In the genomic region with DNA sequence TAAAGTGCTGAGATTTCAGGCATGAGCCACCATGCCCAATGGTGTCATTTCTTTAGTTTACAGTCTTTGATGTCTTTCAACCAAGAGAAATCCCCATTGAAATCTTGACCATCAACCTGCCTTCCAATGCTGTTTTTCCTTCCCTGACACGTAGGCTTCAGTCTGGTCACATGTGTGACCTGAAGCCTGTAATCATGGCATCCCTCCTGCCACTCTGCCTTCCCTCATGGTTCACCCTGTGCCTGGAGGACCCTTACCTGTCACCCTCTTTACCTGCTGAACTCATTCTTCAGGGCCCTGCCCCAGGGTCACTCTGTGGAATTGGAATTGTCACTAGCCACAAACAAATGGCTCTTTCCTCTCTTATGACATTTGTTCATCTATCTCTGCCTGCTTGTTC, we compare ENCODE assay signal across 18 cellular contexts. TPM values are rescaled to one million over a fixed set of nuclear protein-coding genes. Genes with fewer than 3 reads are reported as not detected.
DNase-seq lines count a peak whose midpoint lies in the region; ATAC-seq and TF ChIP-seq lines count a peak whose summit lies in the region.
"Had no signal": no experiment of that assay in that cellular context is flagged by ENCODE, and none has a peak within 500 bp of the region (broad histone marks: within the 10 kb centered on the region; RNA-seq: fewer than 3 reads in every experiment).

No MANE protein-coding gene starts in this region.

- no peak for TF ChIP-seq POLR2A in spleen (IDR thresholded peaks at IDR 0.05)

- no CpG with 5 or more reads among the region's 1 CpG for WGBS in neuronal stem cell (ENCODE audit: extremely low coverage in 2 of 2, insufficient read length in 2 of 2, insufficient replicate concordance in 1 of 2), 2 donors
- 67 to 95% (median 80%) methylated on average over 1 of the region's 1 CpG for WGBS in spleen, 5 donors

- H3K27me3 ChIP-seq in neuronal stem cell (ENCODE audit: control insufficient read depth in 3 of 3, insufficient read depth in 3 of 3, low read depth in 1 of 3, low read length in 3 of 3): peaks cover 0 to 3% (median 0%) of the 10 kb centered on the region in 3 experiments
- peaks cover 0 to 5% (median 4%) of the 10 kb centered on the region in 7 donors for H3K27me3 ChIP-seq in spleen (replicated peaks in 1 of 7)
- no peaks in the 10 kb centered on the region for H3K27me3 ChIP-seq in naive thymus-derived CD4-positive, alpha-beta T cell (ENCODE audit: control insufficient read depth in 2 of 2, insufficient read depth in 2 of 2, low read length in 2 of 2)
- H3K27me3 ChIP-seq: BLaER1 had no signal

- CTCF ChIA-PET in naive thymus-derived CD4-positive, alpha-beta T cell (lab: Charles Lee): no interaction called here

- peaks cover 7 to 8% of the 10 kb centered on the region in 2 donors for H3K27me3 Mint-ChIP-seq in natural killer cell treated with Interleukin-12 subunit alpha and Interleukin-12 subunit beta and Interleukin-15 and Interleukin-18, amount 100 ng/mL, for 72 hours
- H3K27me3 Mint-ChIP-seq in natural killer cell (ENCODE audit: low read depth in 2 of 2): peaks cover 0 to 7% of the 10 kb centered on the region in 2 donors
- peaks cover 0 to 12% (median 6%) of the 10 kb centered on the region in 5 donors for H3K27me3 Mint-ChIP-seq in naive thymus-derived CD4-positive, alpha-beta T cell

- no peak overlapping the region for H3K18ac ChIP-seq in neuronal stem cell (ENCODE audit: low read length)

- H2AFZ ChIP-seq in neuronal stem cell (ENCODE audit: low read length): no peak overlapping the region
- H2AFZ ChIP-seq: GM23338 had no signal

- intact Hi-C loops in natural killer cell (cut with micrococcal nuclease) (no loop called here), spleen (cut with DNase I; ENCODE audit: low total_unique reads) (no loop called here)
- intact Hi-C loops in naive thymus-derived CD4-positive, alpha-beta T cell (cut with micrococcal nuclease): no loop called here

- H2BK15ac ChIP-seq in neuronal stem cell (ENCODE audit: low read length): peak overlapping the region; percentile 15

- H3K4me3 Mint-ChIP-seq in natural killer cell treated with Interleukin-12 subunit alpha and Interleukin-12 subunit beta and Interleukin-15 and Interleukin-18, amount 100 ng/mL, for 72 hours: no peak overlapping the region
- no peak overlapping the region for H3K4me3 Mint-ChIP-seq in natural killer cell
- no peak overlapping the region for H3K4me3 Mint-ChIP-seq in naive thymus-derived CD4-positive, alpha-beta T cell
- H3K4me3 Mint-ChIP-seq: B cell; CD4-positive, CD25-positive, alpha-beta regulatory T cell; CD8-positive, alpha-beta T cell; GM23338 had no signal

- no peaks in the 10 kb centered on the region for H3K36me3 Mint-ChIP-seq in natural killer cell treated with Interleukin-12 subunit alpha and Interleukin-12 subunit beta and Interleukin-15 and Interleukin-18, amount 100 ng/mL, for 72 hours
- H3K36me3 Mint-ChIP-seq in natural killer cell: no peaks in the 10 kb centered on the region
- no peaks in the 10 kb centered on the region for H3K36me3 Mint-ChIP-seq in naive thymus-derived CD4-positive, alpha-beta T cell
- H3K36me3 Mint-ChIP-seq: CD4-positive, CD25-positive, alpha-beta regulatory T cell; CD8-positive, alpha-beta T cell had no signal

- H3K9ac ChIP-seq in neuronal stem cell (ENCODE audit: low read depth, low read length, poor library complexity): no peak overlapping the region
- H3K9ac ChIP-seq: BLaER1 had no signal

- no peak for TF ChIP-seq CTCF in natural killer cell (IDR thresholded peaks at IDR 0.05)
- TF ChIP-seq CTCF in spleen (IDR thresholded peaks at IDR 0.05 in 8 of 11, conservative IDR thresholded peaks at IDR 0.05 in 3 of 11): no peak

- H3K14ac ChIP-seq in neuronal stem cell (ENCODE audit: low read length): no peak overlapping the region

- POLR2A ChIA-PET in naive thymus-derived CD4-positive, alpha-beta T cell (lab: Charles Lee): no interaction called here

- H3K9me3 Mint-ChIP-seq in natural killer cell treated with Interleukin-12 subunit alpha and Interleukin-12 subunit beta and Interleukin-15 and Interleukin-18, amount 100 ng/mL, for 72 hours: no peaks in the 10 kb centered on the region
- H3K9me3 Mint-ChIP-seq in natural killer cell: no peaks in the 10 kb centered on the region
- no peaks in the 10 kb centered on the region for H3K9me3 Mint-ChIP-seq in naive thymus-derived CD4-positive, alpha-beta T cell
- H3K9me3 Mint-ChIP-seq: CD4-positive, CD25-positive, alpha-beta regulatory T cell; CD8-positive, alpha-beta T cell; GM23338 had no signal

- no peak overlapping the region for H3K27ac ChIP-seq in neuronal stem cell (replicated peaks; ENCODE audit: low read length)
- no peak overlapping the region for H3K27ac ChIP-seq in spleen
- no peak overlapping the region for H3K27ac ChIP-seq in naive thymus-derived CD4-positive, alpha-beta T cell (ENCODE audit: low read depth, low read length)
- H3K27ac ChIP-seq: 22Rv1, BLaER1, C4-2B had no signal

- H2BK5ac ChIP-seq in neuronal stem cell (ENCODE audit: low read length): no peak overlapping the region

- H3K4me2 ChIP-seq in neuronal stem cell (ENCODE audit: insufficient read depth, low read length, poor library complexity, severe bottlenecking): no peak overlapping the region
- H3K4me2 ChIP-seq: BLaER1, GM23338 had no signal

- H3K9me3 ChIP-seq in neuronal stem cell (replicated peaks in 1 of 2; ENCODE audit: control insufficient read depth in 2 of 2, insufficient read depth in 1 of 2, low read depth in 1 of 2, low read length in 2 of 2): no peaks in the 10 kb centered on the region
- no peaks in the 10 kb centered on the region for H3K9me3 ChIP-seq in spleen
- no peaks in the 10 kb centered on the region for H3K9me3 ChIP-seq in naive thymus-derived CD4-positive, alpha-beta T cell (ENCODE audit: control insufficient read depth in 2 of 3, low read length in 3 of 3)
- H3K9me3 ChIP-seq: BLaER1, Caco-2 had no signal

- no peak overlapping the region for H3K4ac ChIP-seq in neuronal stem cell (ENCODE audit: low read length)

- H3K79me1 ChIP-seq in neuronal stem cell (ENCODE audit: low read depth, low read length): no peaks in the 10 kb centered on the region

- no peak overlapping the region for H2BK12ac ChIP-seq in neuronal stem cell (ENCODE audit: low read length)

- no peaks in the 10 kb centered on the region for H3K36me3 ChIP-seq in neuronal stem cell (replicated peaks in 1 of 2; ENCODE audit: control insufficient read depth in 2 of 2, insufficient read depth in 2 of 2, low read length in 2 of 2)
- no peaks in the 10 kb centered on the region for H3K36me3 ChIP-seq in spleen
- no peaks in the 10 kb centered on the region for H3K36me3 ChIP-seq in naive thymus-derived CD4-positive, alpha-beta T cell (ENCODE audit: control insufficient read depth in 2 of 3, insufficient read depth in 3 of 3, low read length in 3 of 3)
- H3K36me3 ChIP-seq: BLaER1 had no signal

- no peaks in the 10 kb centered on the region for H3K4me1 Mint-ChIP-seq in natural killer cell treated with Interleukin-12 subunit alpha and Interleukin-12 subunit beta and Interleukin-15 and Interleukin-18, amount 100 ng/mL, for 72 hours (ENCODE audit: low read depth in 2 of 2)
- peaks cover 0 to 4% of the 10 kb centered on the region in 2 donors for H3K4me1 Mint-ChIP-seq in natural killer cell
- peaks cover 0 to 7% (median 0%) of the 10 kb centered on the region in 7 donors for H3K4me1 Mint-ChIP-seq in naive thymus-derived CD4-positive, alpha-beta T cell
- H3K4me1 Mint-ChIP-seq: B cell had no signal

- no peak for ATAC-seq in natural killer cell treated with Interleukin-12 subunit alpha and Interleukin-12 subunit beta and Interleukin-15 and Interleukin-18, amount 100 ng/mL, for 72 hours
- ATAC-seq in natural killer cell (no peak), SK-N-SH treated with all-trans-retinoic acid at 6 μM for 48 hours (no peak)
- no peak for ATAC-seq in naive thymus-derived CD4-positive, alpha-beta T cell
- ATAC-seq: CD8-positive, alpha-beta T cell; GM23338 had no signal

- H2BK120ac ChIP-seq in neuronal stem cell (ENCODE audit: low read depth, low read length): no peak overlapping the region

- no peak overlapping the region for H4K8ac ChIP-seq in neuronal stem cell (ENCODE audit: low read depth, low read length)

- H3K27ac Mint-ChIP-seq in natural killer cell treated with Interleukin-12 subunit alpha and Interleukin-12 subunit beta and Interleukin-15 and Interleukin-18, amount 100 ng/mL, for 72 hours: no peak overlapping the region
- H3K27ac Mint-ChIP-seq in natural killer cell: no peak overlapping the region
- H3K27ac Mint-ChIP-seq in naive thymus-derived CD4-positive, alpha-beta T cell: no peak overlapping the region
- H3K27ac Mint-ChIP-seq: B cell; CD8-positive, alpha-beta T cell; GM23338 had no signal

- H2AK5ac ChIP-seq in neuronal stem cell (ENCODE audit: low read depth, low read length): no peak overlapping the region

- no peak overlapping the region for H3K4me3 ChIP-seq in neuronal stem cell (ENCODE audit: low read length in 2 of 2)
- H3K4me3 ChIP-seq in spleen: no peak overlapping the region
- no peak overlapping the region for H3K4me3 ChIP-seq in naive thymus-derived CD4-positive, alpha-beta T cell (ENCODE audit: low read length)
- H3K4me3 ChIP-seq: BLaER1, GM23338 had no signal

- no peak overlapping the region for H4K91ac ChIP-seq in neuronal stem cell (ENCODE audit: low read depth, low read length, poor library complexity)

- H3K23ac ChIP-seq in neuronal stem cell (ENCODE audit: low read depth, low read length, poor library complexity): no peak overlapping the region

- DNase-seq in natural killer cell treated with Interleukin-12 subunit alpha and Interleukin-12 subunit beta and Interleukin-15 and Interleukin-18, amount 100 ng/mL, for 72 hours (ENCODE audit: low spot score): peak; percentile 47
- DNase-seq in natural killer cell: no peak
- DNase-seq in neuronal stem cell (ENCODE audit: low spot score): no peak
- peak; percentile 11 for DNase-seq in spleen
- DNase-seq in naive thymus-derived CD4-positive, alpha-beta T cell: no peak
- DNase-seq in mesenteric fat pad (ENCODE audit: low spot score): no peak
- DNase-seq: Caco-2; CD4-positive, CD25-positive, alpha-beta regulatory T cell; CD8-positive, alpha-beta T cell; DMS153; DND-41; HCEC 1CT had no signal

- H3K4me1 ChIP-seq in neuronal stem cell (ENCODE audit: control insufficient read depth in 2 of 2, insufficient read depth in 1 of 2, low read depth in 1 of 2, low read length in 2 of 2): peaks cover 4 to 6% of the 10 kb centered on the region in 2 donors
- H3K4me1 ChIP-seq in spleen: peaks cover 5 to 9% (median 8%) of the 10 kb centered on the region in 6 donors
- H3K4me1 ChIP-seq in naive thymus-derived CD4-positive, alpha-beta T cell (ENCODE audit: control insufficient read depth in 2 of 2, insufficient read depth in 2 of 2, low read length in 2 of 2): no peaks in the 10 kb centered on the region

RNA-seq across cellular contexts. Expression of a gene that starts 18.1 kb away (rescaled TPM):
- total RNA-seq in natural killer cell treated with Interleukin-12 subunit alpha and Interleukin-12 subunit beta and Interleukin-15 and Interleukin-18, amount 100 ng/mL, for 72 hours: 1 to 10 TPM in 1 of 2 donors, under 1 TPM in 1; 0.55 to 2.9 TPM
- total RNA-seq in natural killer cell (1 to 10 TPM in 2 of 3 donors, under 1 TPM in 1; 0.19 to 1.8 (median 1.7) TPM), spleen (100 to 1,000 TPM in 4 of 7 donors, 10 to 100 TPM in 3; 60.5 to 250 (median 109) TPM), mesenteric fat pad (63.4 TPM)
- 15.0 TPM for polyA plus RNA-seq in neuronal stem cell (2013, experiment 1 of 2)
- 15.8 TPM for polyA plus RNA-seq in neuronal stem cell (2013, experiment 2 of 2)
- polyA plus RNA-seq in spleen: 10 to 100 TPM in 1 of 3 donors, 1 to 10 TPM in 2; 7.5 to 35.4 (median 9.0) TPM
- 1 to 10 TPM in 1 of 5 experiments, under 1 TPM in 2, not detected in 2; 0.24 to 1.3 (median 0.34) TPM for total RNA-seq in naive thymus-derived CD4-positive, alpha-beta T cell
- not detected for polyA plus RNA-seq in naive thymus-derived CD4-positive, alpha-beta T cell

RNA-seq across cellular contexts. Expression of a gene that starts 58.6 kb away (rescaled TPM):
- 10 to 100 TPM; 14.2 to 29.7 TPM for total RNA-seq in natural killer cell treated with Interleukin-12 subunit alpha and Interleukin-12 subunit beta and Interleukin-15 and Interleukin-18, amount 100 ng/mL, for 72 hours
- total RNA-seq in natural killer cell (10 to 100 TPM; 13.6 to 31.8 (median 21.2) TPM), spleen (10 to 100 TPM in 5 of 7 donors, 1 to 10 TPM in 2; 8.7 to 20.2 (median 12.0) TPM), mesenteric fat pad (14.5 TPM)
- 16.3 TPM for polyA plus RNA-seq in neuronal stem cell (2013, experiment 1 of 2)
- polyA plus RNA-seq in neuronal stem cell (2013, experiment 2 of 2): 16.6 TPM
- polyA plus RNA-seq in spleen: 1 to 10 TPM; 1.2 to 4.4 (median 1.2) TPM
- 10 to 100 TPM; 17.0 to 23.3 (median 21.5) TPM for total RNA-seq in naive thymus-derived CD4-positive, alpha-beta T cell
- polyA plus RNA-seq in naive thymus-derived CD4-positive, alpha-beta T cell: under 1 TPM; 0.57 to 0.81 TPM

Comparison
In these comparisons a context has a peak if more than half of its experiments do, and no peak if none do; other contexts are left out.
1. DNase-seq: peak in natural killer cell treated with Interleukin-12 subunit alpha and Interleukin-12 subunit beta and Interleukin-15 and Interleukin-18, amount 100 ng/mL, for 72 hours (single experiment) and spleen (single experiment); none in natural killer cell (single experiment), neuronal stem cell (single experiment), naive thymus-derived CD4-positive, alpha-beta T cell (0 of 9) and mesenteric fat pad (single experiment).
2. RNA of a gene that starts 18.1 kb away (total RNA-seq): 60.5 to 250 TPM in spleen and 63.4 TPM in mesenteric fat pad (single experiment); 0.55 to 2.9 TPM in natural killer cell treated with Interleukin-12 subunit alpha and Interleukin-12 subunit beta and Interleukin-15 and Interleukin-18, amount 100 ng/mL, for 72 hours, 0.19 to 1.8 TPM in natural killer cell and 0.24 to 1.3 TPM in naive thymus-derived CD4-positive, alpha-beta T cell; every median in the first group is over 10 times any median in the second.